In genomic region chr16:53712065-53712464, GRCh38 we compare ENCODE assay signal across 28 cellular contexts.
"Had no signal": no experiment of that assay in that cellular context is flagged by ENCODE, and none has a peak within 500 bp of the region (broad histone marks: within the 10 kb centered on the region; RNA-seq: fewer than 3 reads in every experiment).

No MANE protein-coding gene starts in this region.

- ATAC-seq: Panc1, SK-N-SH treated with all-trans-retinoic acid at 6 μM for 48 hours had no signal

- H3K9ac ChIP-seq: KMS-11 had no signal

- H3K27me3 ChIP-seq: SJCRH30 had no signal

- H3K9me3 ChIP-seq: SJCRH30 had no signal

- H3K36me3 ChIP-seq: SJCRH30 had no signal

- H3K4me3 ChIP-seq: PC-9, SJCRH30, SK-N-MC had no signal

- H3K27ac ChIP-seq: KMS-11, PC-9, RWPE1, SJCRH30, SK-N-MC had no signal

- DNase-seq: Karpas-422, KBM-7, MM.1S, MV-4-11, NCI-H1092, NCI-H1105, NCI-H1417 treated with DMSO at 0.1 percent for 48 hours, NCI-H1436 treated with DMSO at 0.1 percent for 48 hours, NCI-H1694 treated with DMSO at 0.1 percent for 48 hours, NCI-H187 treated with DMSO at 0.1 percent for 48 hours, NCI-H2029, NCI-H2081, NCI-H2171 treated with DMSO at 0.1 percent for 48 hours, NCI-H2227 treated with DMSO at 0.1 percent for 48 hours, NCI-H345, NCI-H446, NCI-H510A treated with DMSO at 0.1 percent for 48 hours, NCI-H526 treated with DMSO at 0.1 percent for 48 hours, NCI-H774, PC-9, SHP77, SIG-M5, SJCRH30 had no signal
